In genomic region chr11:106022795-106023275, GRCh38 we compare ENCODE assay signal across 1 cellular context.
TF ChIP-seq lines count a peak whose summit lies in the region.

No MANE protein-coding gene starts in this region.

TF ChIP-seq in endothelial cell of umbilical vein, 7 proteins besides CTCF, POLR2A, EP300 and RAD21 (continued from another document):
- no peak for TF ChIP-seq JUN (IDR thresholded peaks at IDR 0.05; ENCODE audit: borderline replicate concordance, insufficient read depth, insufficient read length, low read depth)
